In the genomic region with DNA sequence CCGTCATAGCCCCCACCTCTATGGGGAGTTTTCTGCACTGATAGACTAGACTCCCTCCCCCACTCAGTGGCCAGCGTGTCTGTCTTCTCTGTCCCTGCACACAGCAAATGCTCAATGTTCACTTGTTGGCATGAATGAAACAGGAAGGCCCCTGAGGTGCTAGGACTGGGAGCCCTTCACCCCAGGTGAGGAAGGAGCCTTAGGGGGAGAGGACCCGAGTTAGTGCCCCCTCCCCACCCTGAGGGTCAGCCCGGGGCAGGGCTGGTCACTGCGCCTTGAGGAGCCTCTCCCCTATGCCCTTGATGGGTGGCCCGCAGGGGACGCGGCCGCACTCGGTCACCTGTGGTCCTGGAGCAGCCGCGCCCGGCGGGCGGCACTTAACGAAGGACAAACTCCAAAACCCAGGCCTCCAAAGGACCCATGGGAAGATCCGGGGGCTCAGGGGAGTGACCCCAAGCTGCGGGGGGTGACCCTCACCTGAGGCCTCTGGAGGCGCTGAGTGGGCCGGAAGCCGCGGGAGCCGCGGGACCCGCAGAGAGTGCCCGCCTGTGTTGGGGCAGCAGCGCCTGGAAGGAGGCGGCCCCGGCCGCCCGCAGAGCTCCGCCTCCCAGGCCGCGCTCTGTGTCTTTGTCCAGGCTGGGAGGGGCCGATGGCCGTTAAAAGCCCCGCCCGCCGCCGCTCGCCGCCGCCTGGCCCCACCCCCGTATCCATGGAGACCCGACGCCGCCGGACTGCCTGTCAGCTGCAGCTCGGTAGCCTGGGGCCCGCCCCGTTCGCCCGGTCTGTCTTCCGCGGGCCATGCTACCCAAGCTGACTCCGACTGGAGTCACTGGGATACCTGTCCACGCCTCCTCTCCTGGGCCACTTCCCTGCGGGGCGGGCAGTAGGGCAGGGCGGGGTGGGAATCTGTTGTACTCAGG, we compare ENCODE assay signal across 8 cellular contexts. TPM values are rescaled to one million over a fixed set of nuclear protein-coding genes. Genes with fewer than 3 reads are reported as not detected.
A peak's percentile ranks its signal among the peaks of the same experiment; 100 is the strongest.
DNase-seq lines count a peak whose midpoint lies in the region; ATAC-seq and TF ChIP-seq lines count a peak whose summit lies in the region.

No MANE protein-coding gene starts in this region.

- in situ Hi-C loops in GM13976 (cut with MboI; ENCODE audit: low sequenced_read_pairs, unreplicated experiment): no loop called here

- H3K4me3 Mint-ChIP-seq in progenitor cell of endocrine pancreas (ENCODE audit: low read depth): peak overlapping the region; percentile 65

- TF ChIP-seq CTCF in GM13976 (IDR thresholded peaks at IDR 0.05; ENCODE audit: borderline replicate concordance, control extremely low read depth, extremely low read depth, insufficient read depth, missing control alignments) (no peak), left ventricle myocardium inferior (IDR thresholded peaks at IDR 0.05; ENCODE audit: borderline replicate concordance) (no peak), progenitor cell of endocrine pancreas (IDR thresholded peaks at IDR 0.05; ENCODE audit: unreplicated experiment) (no peak), upper lobe of left lung (IDR thresholded peaks at IDR 0.05) (no peak)

- no peaks in the 10 kb centered on the region for H3K27me3 Mint-ChIP-seq in progenitor cell of endocrine pancreas

- DNase-seq in GM13976 (ENCODE audit: low spot score) (peak; percentile 99), NCI-H1417 treated with DMSO at 0.1 percent for 48 hours (lab: John Stamatoyannopoulos, UW) (peak; percentile 10), T-helper 1 cell (peak; percentile 71 to 88 (median 74)), amniotic stem cell (lab: John Stamatoyannopoulos, UW) (peak; percentile 85), left ventricle myocardium inferior (peak; percentile 97), progenitor cell of endocrine pancreas (ENCODE audit: low spot score, unreplicated experiment) (peak; percentile 95), upper lobe of left lung (peak; percentile 99)

- peak overlapping the region; percentile 20 for H3K27ac Mint-ChIP-seq in progenitor cell of endocrine pancreas

- no peaks in the 10 kb centered on the region for H3K9me3 ChIP-seq in left ventricle myocardium inferior (replicated peaks)
- H3K9me3 ChIP-seq in upper lobe of left lung: no peaks in the 10 kb centered on the region

- WGBS in upper lobe of left lung, 2 donors: 4 to 8% methylated on average over 5 to 15 of the region's 60 CpGs

- ATAC-seq in HG02759 (IDR thresholded peaks at IDR 0.05; ENCODE audit: unreplicated experiment) (peak; percentile 89), upper lobe of left lung (ENCODE audit: low FRiP score in 2 of 2) (peak; percentile 94 to 95)

- TF ChIP-seq POLR2A in upper lobe of left lung (IDR thresholded peaks at IDR 0.05): peak in 2 of 4 donors; percentile 31 to 68

- no peak for TF ChIP-seq EP300 in upper lobe of left lung (IDR thresholded peaks at IDR 0.05)

- peaks cover 49% of the 10 kb centered on the region for H3K4me1 ChIP-seq in left ventricle myocardium inferior
- peaks cover 35 to 47% (median 38%) of the 10 kb centered on the region in 4 donors for H3K4me1 ChIP-seq in upper lobe of left lung

- no peaks in the 10 kb centered on the region for H3K9me3 Mint-ChIP-seq in progenitor cell of endocrine pancreas (ENCODE audit: low read depth)

- H3K36me3 ChIP-seq in left ventricle myocardium inferior: no peaks in the 10 kb centered on the region
- H3K36me3 ChIP-seq in upper lobe of left lung: no peaks in the 10 kb centered on the region

- H3K27ac ChIP-seq in left ventricle myocardium inferior (replicated peaks) (peak overlapping the region; percentile 72), upper lobe of left lung (peak overlapping the region in 3 of 4 donors; percentile 67 to 78 (median 67))

- intact Hi-C loops in left ventricle myocardium inferior (cut with micrococcal nuclease): no loop called here

- H3K4me1 Mint-ChIP-seq in progenitor cell of endocrine pancreas (ENCODE audit: low read depth): peaks cover 9% of the 10 kb centered on the region

- peak overlapping the region; percentile 84 for H3K4me3 ChIP-seq in left ventricle myocardium inferior
- H3K4me3 ChIP-seq in upper lobe of left lung: peak overlapping the region; percentile 20 to 63 (median 57)

- no peaks in the 10 kb centered on the region for H3K27me3 ChIP-seq in left ventricle myocardium inferior (ENCODE audit: low read depth)
- no peaks in the 10 kb centered on the region for H3K27me3 ChIP-seq in upper lobe of left lung

- H3K36me3 Mint-ChIP-seq in progenitor cell of endocrine pancreas (ENCODE audit: insufficient read depth): no peaks in the 10 kb centered on the region

RNA-seq across cellular contexts. Expression of gene FANCD2, which starts 15.4 kb away (rescaled TPM):
- 0.77 TPM for total RNA-seq in left ventricle myocardium inferior
- total RNA-seq in progenitor cell of endocrine pancreas: 26.6 and 27.1 TPM in 2 replicates
- total RNA-seq in upper lobe of left lung: 10 to 100 TPM in 1 of 6 donors, 1 to 10 TPM in 5; 3.0 to 23.0 (median 5.8) TPM

RNA-seq across cellular contexts. Expression of gene EMC3, which starts 24.2 kb away (rescaled TPM):
- total RNA-seq in left ventricle myocardium inferior (84.7 TPM), progenitor cell of endocrine pancreas (38.6 and 42.1 TPM in 2 replicates), upper lobe of left lung (10 to 100 TPM; 26.2 to 79.0 (median 46.3) TPM)

RNA-seq across cellular contexts. Expression of gene PRRT3, which starts 58.6 kb away (rescaled TPM):
- total RNA-seq in left ventricle myocardium inferior (0.47 TPM), progenitor cell of endocrine pancreas (10.4 and 11.4 TPM in 2 replicates), upper lobe of left lung (1 to 10 TPM; 1.6 to 7.1 (median 4.5) TPM)

Comparison
In these comparisons a context has a peak if more than half of its experiments do, and no peak if none do; other contexts are left out.
1. Peak in every context shown above with its lines: DNase-seq, ATAC-seq, H3K4me3 ChIP-seq and H3K27ac ChIP-seq.
2. DNase-seq: peak in every context shown above with its lines; median percentile 99 in GM13976; 99 in upper lobe of left lung; 97 in left ventricle myocardium inferior; 95 in progenitor cell of endocrine pancreas; 85 in amniotic stem cell; 74 in T-helper 1 cell; 10 in NCI-H1417 treated with DMSO at 0.1 percent for 48 hours.